31 cellular contexts compared by ENCODE assay signal in the genomic region with DNA sequence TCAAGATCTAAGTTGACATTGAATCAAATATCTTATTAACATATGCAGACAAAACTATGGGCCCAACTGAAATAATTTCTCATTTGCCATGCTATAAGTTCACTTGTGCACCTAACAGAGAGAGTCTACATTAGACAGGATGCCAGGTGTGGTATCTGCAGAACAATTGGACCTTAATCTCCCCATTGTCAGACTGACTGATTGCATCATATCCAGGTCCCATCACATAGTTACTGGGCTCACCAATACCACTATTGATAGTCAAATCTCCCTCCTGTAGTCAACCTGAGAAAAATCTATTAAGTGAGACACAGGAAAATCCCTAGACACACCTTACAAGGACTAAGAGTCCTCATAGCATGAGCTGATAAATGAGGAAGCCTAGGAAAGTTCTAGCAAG.
"Had no signal": no experiment of that assay in that cellular context is flagged by ENCODE, and none has a peak within 500 bp of the region (broad histone marks: within the 10 kb centered on the region; RNA-seq: fewer than 3 reads in every experiment).

No MANE protein-coding gene starts in this region.

- ATAC-seq: activated CD8-positive, alpha-beta T cell treated with anti-CD3 and anti-CD28 coated beads for 36 hours; activated T-helper 17 cell treated with anti-CD3 and anti-CD28 coated beads, Interleukin-2, amount 50 U/mL, for 72 hours; PC-3 had no signal

- H3K36me3 ChIP-seq: brain microvascular endothelial cell, MG63, Peyer's patch, SJSA1 had no signal

- FAIRE-seq: TTC549 had no signal

- DNase-seq: activated CD4-positive, alpha-beta T cell treated with anti-CD3 and anti-CD28 coated beads, Interleukin-2, amount 10 ng/mL, durations not matched to agents 24 days and 14 days; activated CD4-positive, alpha-beta T cell treated with anti-CD3 and anti-CD28 coated beads, Interleukin-2, amount 50 U/mL, for 4 hours; activated CD8-positive, alpha-beta T cell treated with anti-CD3 and anti-CD28 coated beads for 36 hours; activated effector memory CD4-positive, alpha-beta T cell treated with anti-CD3 and anti-CD28 coated beads, Interleukin-2, amount 50 U/mL, for 16 hours; activated naive CD4-positive, alpha-beta T cell; activated naive CD4-positive, alpha-beta T cell treated with anti-CD3 and anti-CD28 coated beads, Interleukin-2, amount 50 U/mL, for 16 hours; activated naive CD8-positive, alpha-beta T cell treated with anti-CD3 and anti-CD28 coated beads for 36 hours; activated T-cell treated with anti-CD3 and anti-CD28 coated beads, Interleukin-2, amount 50 U/mL, for 1 hour; activated T-cell treated with anti-CD3 and anti-CD28 coated beads, Interleukin-2, amount 50 U/mL, for 72 hours; amniotic stem cell; aorta; brain microvascular endothelial cell; central memory CD4-positive, alpha-beta T cell; MG63; NCI-H1048; NCI-H1105 treated with DMSO at 0.1 percent for 48 hours; NCI-H1436; NCI-H1694 treated with DMSO at 0.1 percent for 48 hours; NCI-H2029; NCI-H2107; NCI-H2171; NCI-H510A; NCI-H748 treated with DMSO at 0.1 percent for 48 hours; NK-92 treated with Interleukin-12 subunit alpha and Interleukin-12 subunit beta, amount 100 ng/mL, for 24 hours; PC-3; Peyer's patch; RPMI8226; SK-N-SH had no signal

- H3K4me3 ChIP-seq: MG63, Peyer's patch, SJSA1 had no signal

- H3K27ac ChIP-seq: brain microvascular endothelial cell, Peyer's patch, SJSA1 had no signal

- H3K4me2 ChIP-seq: SK-N-SH had no signal

- H3K4me1 ChIP-seq: Peyer's patch, SJSA1 had no signal

- H3K9ac ChIP-seq: SK-N-SH had no signal

- H3K27me3 ChIP-seq: brain microvascular endothelial cell, MG63, Peyer's patch, SJSA1 had no signal

- H3K9me3 ChIP-seq: MG63, Peyer's patch had no signal
